19 cellular contexts compared by ENCODE assay signal in the genomic region with DNA sequence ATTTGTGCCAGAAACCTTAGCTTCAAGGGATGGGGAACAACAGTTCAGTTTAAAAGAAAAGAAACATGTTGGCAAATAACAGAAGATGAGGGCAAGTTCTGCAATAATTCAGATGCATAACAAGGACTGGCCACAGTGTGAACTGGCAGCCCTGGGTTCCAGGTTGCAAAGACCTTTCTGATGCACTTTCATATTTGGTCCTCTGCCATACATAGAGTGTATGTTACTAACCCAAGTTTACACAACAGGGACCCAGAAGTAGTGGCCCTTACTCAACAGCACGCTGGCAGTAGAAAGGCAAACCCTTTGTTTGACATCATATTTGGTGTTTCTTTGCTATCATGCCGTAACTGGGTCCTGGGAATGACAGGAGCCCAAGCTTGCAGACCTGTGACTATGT.
DNase-seq lines count a peak whose midpoint lies in the region; ATAC-seq and TF ChIP-seq lines count a peak whose summit lies in the region.
"Had no signal": no experiment of that assay in that cellular context is flagged by ENCODE, and none has a peak within 500 bp of the region (broad histone marks: within the 10 kb centered on the region; RNA-seq: fewer than 3 reads in every experiment).

No MANE protein-coding gene starts in this region.

- no peak overlapping the region for H3K4me3 Mint-ChIP-seq in CD8-positive, alpha-beta T cell

- peaks cover 57% of the 10 kb centered on the region for H3K36me3 Mint-ChIP-seq in CD8-positive, alpha-beta T cell

- H3K4me1 ChIP-seq in CD8-positive, alpha-beta T cell (ENCODE audit: insufficient read depth, low read length) = peaks cover 25% of the 10 kb centered on the region
- H3K4me1 ChIP-seq: A549 had no signal

- POLR2A ChIA-PET in CD8-positive, alpha-beta T cell (lab: Charles Lee) = no interaction called here

- peaks cover 3% of the 10 kb centered on the region for H3K36me3 ChIP-seq in CD8-positive, alpha-beta T cell (ENCODE audit: insufficient read depth, low read length)

- H3K27ac Mint-ChIP-seq in CD8-positive, alpha-beta T cell = peak overlapping the region; percentile 60

- H3K4me1 Mint-ChIP-seq in CD8-positive, alpha-beta T cell (ENCODE audit: low read depth) = peaks cover 64% of the 10 kb centered on the region

- no peak for ATAC-seq in CD8-positive, alpha-beta T cell
- no peak for ATAC-seq in GM21390 (IDR thresholded peaks at IDR 0.05; ENCODE audit: unreplicated experiment)
- ATAC-seq: A549, HepG2, PC-3 had no signal

- no peak overlapping the region for H3K4me3 ChIP-seq in CD8-positive, alpha-beta T cell (ENCODE audit: low read depth, low read length)
- H3K4me3 ChIP-seq: A549 had no signal

- H3K27me3 ChIP-seq in CD8-positive, alpha-beta T cell (ENCODE audit: insufficient read depth, low read length) = no peaks in the 10 kb centered on the region
- H3K27me3 ChIP-seq in layer of hippocampus (ENCODE audit: control insufficient read depth, insufficient read depth, low read length) = no peaks in the 10 kb centered on the region

- H3K9me3 ChIP-seq in CD8-positive, alpha-beta T cell (ENCODE audit: low read length) = no peaks in the 10 kb centered on the region
- H3K9me3 ChIP-seq: A549 had no signal

- H3K27ac ChIP-seq in CD8-positive, alpha-beta T cell (ENCODE audit: low read depth, low read length) = no peak overlapping the region
- peak overlapping the region; percentile 91 for H3K27ac ChIP-seq in caudate nucleus (ENCODE audit: low read depth, low read length)
- H3K27ac ChIP-seq in layer of hippocampus (ENCODE audit: low read depth, low read length) = peak overlapping the region; percentile 92
- H3K27ac ChIP-seq in substantia nigra (ENCODE audit: low read depth, low read length, poor library complexity, severe bottlenecking) = peak overlapping the region; percentile 94
- H3K27ac ChIP-seq: A549, RWPE1 had no signal

- TF ChIP-seq CTCF in CD8-positive, alpha-beta T cell (IDR thresholded peaks at IDR 0.05) = no peak

- intact Hi-C loops in CD8-positive, alpha-beta T cell (cut with DNase I, micrococcal nuclease) = no loop called here

- no peaks in the 10 kb centered on the region for H3K9me3 Mint-ChIP-seq in CD8-positive, alpha-beta T cell

- CTCF ChIA-PET in CD8-positive, alpha-beta T cell (lab: Charles Lee) = no interaction called here

- no peaks in the 10 kb centered on the region for H3K27me3 Mint-ChIP-seq in CD8-positive, alpha-beta T cell (ENCODE audit: low read depth)

- no peak for DNase-seq in CD8-positive, alpha-beta T cell
- DNase-seq in caudate nucleus (lab: John Stamatoyannopoulos, UW) (no peak), substantia nigra (lab: John Stamatoyannopoulos, UW) (no peak), NCI-H82 (lab: John Stamatoyannopoulos, UW) (no peak), activated gamma-delta T cell treated with Interleukin-2 at 50 U/mL for 16 hours (no peak)
- DNase-seq: COR-L47, EL, KG1, NCI-H1436, NCI-H2029, NCI-H2171, NCI-H446 treated with DMSO at 0.1 percent for 48 hours, NCI-H748 treated with DMSO at 0.1 percent for 48 hours, PC-3 had no signal
